ENCODE assay signal across 7 cellular contexts in the genomic region with DNA sequence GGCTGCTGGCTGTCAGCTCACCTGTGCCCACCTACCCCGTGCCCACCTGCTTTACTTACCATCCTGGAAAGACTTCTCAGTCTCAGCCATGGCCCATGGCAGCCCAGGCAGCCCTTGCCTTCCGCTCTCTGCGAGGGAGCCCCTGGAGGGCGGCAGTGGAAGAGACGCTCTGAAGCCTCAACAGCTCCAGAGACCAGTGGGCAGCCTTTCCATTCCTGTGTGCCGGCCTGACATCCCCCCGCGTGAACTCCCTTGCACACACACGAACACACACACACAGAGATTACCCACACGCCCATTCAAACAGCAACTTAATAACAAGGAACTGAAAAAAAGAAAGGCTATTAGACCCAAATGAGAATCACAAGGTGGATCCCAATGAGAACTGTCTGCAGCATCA. TPM values are rescaled to one million over a fixed set of nuclear protein-coding genes. Genes with fewer than 3 reads are reported as not detected.
DNase-seq lines count a peak whose midpoint lies in the region; ATAC-seq and TF ChIP-seq lines count a peak whose summit lies in the region.

No MANE protein-coding gene starts in this region.

- DNase-seq in D341Med (ENCODE audit: low spot score): peak; percentile 61
- no peak for DNase-seq in H9
- no peak for DNase-seq in naive thymus-derived CD8-positive, alpha-beta T cell
- no peak for DNase-seq in NCI-H1417 (lab: John Stamatoyannopoulos, UW)

- H2BK15ac ChIP-seq in H9 (ENCODE audit: low read depth, low read length): no peak overlapping the region

- no peak overlapping the region; a peak in 1 of 7 replicates for H3K27ac Mint-ChIP-seq in H9
- peak overlapping the region; percentile 79 for H3K27ac Mint-ChIP-seq in activated T-helper 17 cell treated with anti-CD3 and anti-CD28 coated beads, Interleukin-2, amount 50 U/mL, for 72 hours
- H3K27ac Mint-ChIP-seq in naive thymus-derived CD8-positive, alpha-beta T cell: peak overlapping the region in 1 of 10 donors; percentile 99

- no peak overlapping the region for H4K91ac ChIP-seq in H9 (ENCODE audit: insufficient read length, low read depth, low read length)

- H2BK120ac ChIP-seq in H9 (ENCODE audit: low read depth, low read length, poor library complexity, severe bottlenecking): no peak overlapping the region

- peak; percentile 49 for TF ChIP-seq CTCF in H9 (conservative IDR thresholded peaks at IDR 0.05)

- no peaks in the 10 kb centered on the region for H3K79me1 ChIP-seq in H9 (ENCODE audit: insufficient read depth, low read depth, low read length, poor library complexity, severe bottlenecking)

- H3K23ac ChIP-seq in H9 (ENCODE audit: insufficient read length, low read depth, low read length): no peak overlapping the region

- H3K27ac ChIP-seq in H9 (ENCODE audit: insufficient read length, low read depth, low read length): no peak overlapping the region

- H3K18ac ChIP-seq in H9 (ENCODE audit: insufficient read length, low read depth, low read length): no peak overlapping the region

- POLR2A ChIA-PET in naive thymus-derived CD8-positive, alpha-beta T cell (lab: Charles Lee): interaction anchor here (1.8 to 5.4 kb wide), 5 partner anchors 18 to 80 kb away, joined by 5 to 191 read pairs (median 50); partner anchors contain the start of gene RASA3

- H3K4ac ChIP-seq in H9 (ENCODE audit: low read depth, low read length): no peak overlapping the region

- no peaks in the 10 kb centered on the region for H3K79me2 ChIP-seq in H9 (ENCODE audit: insufficient read depth, low read length)

- no peaks in the 10 kb centered on the region for H3K23me2 ChIP-seq in H9 (ENCODE audit: insufficient read length, low read depth, low read length, poor library complexity, severe bottlenecking)

- no peaks in the 10 kb centered on the region for H4K20me1 ChIP-seq in H9 (ENCODE audit: control insufficient read depth, insufficient read depth, insufficient read length)

- no peaks in the 10 kb centered on the region for H3K27me3 ChIP-seq in H9 (ENCODE audit: insufficient read depth, low read length)

- no peaks in the 10 kb centered on the region for H3K9me3 ChIP-seq in H9 (ENCODE audit: control insufficient read depth, low read depth, low read length)

- ATAC-seq in activated T-helper 17 cell treated with anti-CD3 and anti-CD28 coated beads, Interleukin-2, amount 50 U/mL, for 72 hours (replicated peaks): no peak
- ATAC-seq in naive thymus-derived CD8-positive, alpha-beta T cell: no peak
- ATAC-seq in HG03469 (IDR thresholded peaks at IDR 0.05; ENCODE audit: unreplicated experiment) (no peak), GM19324 (IDR thresholded peaks at IDR 0.05; ENCODE audit: low FRiP score, unreplicated experiment) (no peak)

- no peak overlapping the region for H3T11ph ChIP-seq in H9 (ENCODE audit: low read length)

- no peak overlapping the region for H4K8ac ChIP-seq in H9 (replicated peaks; ENCODE audit: insufficient read length, low read depth, low read length)

- no peak overlapping the region for H4K5ac ChIP-seq in H9 (ENCODE audit: insufficient read length, low read depth, low read length)

- H3K56ac ChIP-seq in H9 (ENCODE audit: insufficient read length, low read depth, low read length): no peak overlapping the region

- H2BK20ac ChIP-seq in H9 (ENCODE audit: low read depth, low read length, poor library complexity, severe bottlenecking): no peak overlapping the region

- no peak overlapping the region for H3K4me3 Mint-ChIP-seq in H9
- peak overlapping the region; percentile 64 for H3K4me3 Mint-ChIP-seq in activated T-helper 17 cell treated with anti-CD3 and anti-CD28 coated beads, Interleukin-2, amount 50 U/mL, for 72 hours
- H3K4me3 Mint-ChIP-seq in naive thymus-derived CD8-positive, alpha-beta T cell: peak overlapping the region in 9 of 10 donors; percentile 22 to 81 (median 64)

- H3K14ac ChIP-seq in H9 (ENCODE audit: insufficient read depth, low read length): no peak overlapping the region

- no peak overlapping the region for H3K9ac ChIP-seq in H9 (ENCODE audit: extremely low read depth, insufficient read length, low read length)

- no peak overlapping the region for H2BK12ac ChIP-seq in H9 (ENCODE audit: insufficient read length, low read depth, low read length)

- peaks cover 3 to 7% of the 10 kb centered on the region in 2 experiments; a peak in 3 of 4 replicates for H3K4me1 Mint-ChIP-seq in H9
- peaks cover 34% of the 10 kb centered on the region for H3K4me1 Mint-ChIP-seq in activated T-helper 17 cell treated with anti-CD3 and anti-CD28 coated beads, Interleukin-2, amount 50 U/mL, for 72 hours
- H3K4me1 Mint-ChIP-seq in naive thymus-derived CD8-positive, alpha-beta T cell: peaks cover 19 to 67% (median 67%) of the 10 kb centered on the region in 4 donors

- no peaks in the 10 kb centered on the region for H3K36me3 Mint-ChIP-seq in H9 (ENCODE audit: insufficient read depth in 1 of 3, low read depth in 3 of 3)
- no peaks in the 10 kb centered on the region for H3K36me3 Mint-ChIP-seq in activated T-helper 17 cell treated with anti-CD3 and anti-CD28 coated beads, Interleukin-2, amount 50 U/mL, for 72 hours (ENCODE audit: low read depth)
- H3K36me3 Mint-ChIP-seq in naive thymus-derived CD8-positive, alpha-beta T cell: peaks cover 0 to 9% (median 2%) of the 10 kb centered on the region in 3 donors

- no peaks in the 10 kb centered on the region for H3K4me1 ChIP-seq in H9 (ENCODE audit: insufficient read depth, low read length)

- no peaks in the 10 kb centered on the region for H3K9me3 Mint-ChIP-seq in H9
- no peaks in the 10 kb centered on the region for H3K9me3 Mint-ChIP-seq in activated T-helper 17 cell treated with anti-CD3 and anti-CD28 coated beads, Interleukin-2, amount 50 U/mL, for 72 hours
- no peaks in the 10 kb centered on the region for H3K9me3 Mint-ChIP-seq in naive thymus-derived CD8-positive, alpha-beta T cell

- H3K27me3 Mint-ChIP-seq in H9 (ENCODE audit: low read depth): peaks cover 5% of the 10 kb centered on the region
- H3K27me3 Mint-ChIP-seq in activated T-helper 17 cell treated with anti-CD3 and anti-CD28 coated beads, Interleukin-2, amount 50 U/mL, for 72 hours: no peaks in the 10 kb centered on the region
- H3K27me3 Mint-ChIP-seq in naive thymus-derived CD8-positive, alpha-beta T cell: no peaks in the 10 kb centered on the region

- no peak overlapping the region for H2BK5ac ChIP-seq in H9 (ENCODE audit: insufficient read length, low read length)

- WGBS in H9 (ENCODE audit: extremely low coverage, insufficient read length, low lambda C conversion rate): no CpG with 5 or more reads among the region's 10 CpGs

- H2AK5ac ChIP-seq in H9 (ENCODE audit: insufficient read length, low read length): no peak overlapping the region

- no peak overlapping the region for H3K4me2 ChIP-seq in H9 (ENCODE audit: insufficient read depth, insufficient read length, low read length)

- no peak overlapping the region for H2AFZ ChIP-seq in H9 (ENCODE audit: low read length)

RNA-seq across cellular contexts. Expression of gene RASA3, which starts 14.2 kb away (rescaled TPM):
- total RNA-seq in H9 (2021): 11.7 and 12.3 TPM in 2 replicates
- 10 to 100 TPM; 18.4 to 62.5 TPM for total RNA-seq in activated T-helper 17 cell treated with anti-CD3 and anti-CD28 coated beads, Interleukin-2, amount 50 U/mL, for 72 hours
- 100 to 1,000 TPM; 194 to 196 TPM for total RNA-seq in naive thymus-derived CD8-positive, alpha-beta T cell
- polyA plus RNA-seq in naive thymus-derived CD8-positive, alpha-beta T cell: 100 to 1,000 TPM in 2 of 3 donors, 10 to 100 TPM in 1; 62.2 to 169 (median 105) TPM

RNA-seq across cellular contexts. Expression of gene CFAP97D2, which starts 32.4 kb away (rescaled TPM):
- total RNA-seq in H9 (2021): not detected in 2 replicates
- not detected for total RNA-seq in activated T-helper 17 cell treated with anti-CD3 and anti-CD28 coated beads, Interleukin-2, amount 50 U/mL, for 72 hours
- 1 to 10 TPM; 1.5 to 2.0 TPM for total RNA-seq in naive thymus-derived CD8-positive, alpha-beta T cell
- polyA plus RNA-seq in naive thymus-derived CD8-positive, alpha-beta T cell: 1 to 10 TPM; 2.6 to 4.8 (median 3.7) TPM

Comparison
In these comparisons a context has a peak if more than half of its experiments do, and no peak if none do; other contexts are left out.
1. H3K4me3 Mint-ChIP-seq: peak in activated T-helper 17 cell treated with anti-CD3 and anti-CD28 coated beads, Interleukin-2, amount 50 U/mL, for 72 hours (single experiment) and naive thymus-derived CD8-positive, alpha-beta T cell (9 of 10); none in H9 (0 of 2).